ENCODE assay signal across 21 cellular contexts in genomic region chr5:53679261-53679660, GRCh38.
DNase-seq lines count a peak whose midpoint lies in the region; ATAC-seq and TF ChIP-seq lines count a peak whose summit lies in the region.
"Had no signal": no experiment of that assay in that cellular context is flagged by ENCODE, and none has a peak within 500 bp of the region (broad histone marks: within the 10 kb centered on the region; RNA-seq: fewer than 3 reads in every experiment).

No MANE protein-coding gene starts in this region.

- no peaks in the 10 kb centered on the region for H3K9me3 ChIP-seq in vagina

- no peaks in the 10 kb centered on the region for H3K79me2 ChIP-seq in mesendoderm (ENCODE audit: control insufficient read depth, insufficient read depth, low read length)

- no peak overlapping the region for H3K4ac ChIP-seq in mesendoderm (ENCODE audit: low read depth, low read length)

- H3K18ac ChIP-seq in mesendoderm (ENCODE audit: low read length), result no peak overlapping the region

- H3K79me1 ChIP-seq in mesendoderm (ENCODE audit: low read length), result no peaks in the 10 kb centered on the region

- H3K4me1 ChIP-seq in mesendoderm (ENCODE audit: control insufficient read depth, low read depth, low read length) (no peaks in the 10 kb centered on the region), vagina (no peaks in the 10 kb centered on the region)

- H2AK5ac ChIP-seq in mesendoderm (ENCODE audit: low read length), result no peak overlapping the region

- DNase-seq in AG09309 (ENCODE audit: low read depth) (peak; percentile 3), LHCN-M2 (ENCODE audit: low read depth) (peak; percentile 85), choroid plexus epithelial cell (ENCODE audit: low read depth) (peak; percentile 58), mesendoderm (peak; percentile 23), GOT3 (lab: John Stamatoyannopoulos, UW) (no peak), Ammon's horn (ENCODE audit: low spot score) (no peak), vagina (ENCODE audit: extremely low spot score in 2 of 2) (no peak)
- DNase-seq: activated CD4-positive, alpha-beta T cell treated with anti-CD3 and anti-CD28 coated beads, Interleukin-2, amount 10 ng/mL, durations not matched to agents 7 days and 5 days; activated CD8-positive, alpha-beta memory T cell treated with anti-CD3 and anti-CD28 coated beads, Interleukin-2, amount 50 U/mL, for 4 hours; activated effector memory CD4-positive, alpha-beta T cell treated with anti-CD3 and anti-CD28 coated beads, Interleukin-2, amount 50 U/mL, for 16 hours; AML-193; amygdala; endodermal cell; foreskin melanocyte; kidney glomerular epithelial cell; NCI-H1436; NCI-H2171 treated with DMSO at 0.1 percent for 48 hours; NCI-H748 treated with DMSO at 0.1 percent for 48 hours; SHP77 treated with DMSO at 0.1 percent for 48 hours; stimulated activated CD4-positive, alpha-beta T cell treated with anti-CD3 and anti-CD28 coated beads, Interleukin-4, amount 100 ng/mL, for 4 hours had no signal

- H3K4me3 ChIP-seq in AG09309 (ENCODE audit: control insufficient read depth, low read depth, low read length) (no peak overlapping the region), choroid plexus epithelial cell (ENCODE audit: low read depth, low read length) (no peak overlapping the region), mesendoderm (ENCODE audit: low read length) (no peak overlapping the region), vagina (no peak overlapping the region)

- TF ChIP-seq POLR2A in vagina (IDR thresholded peaks at IDR 0.05), result no peak

- intact Hi-C loops in vagina (cut with DNase I), result no loop called here

- H4K5ac ChIP-seq in mesendoderm (ENCODE audit: low read length), result no peak overlapping the region

- H2BK120ac ChIP-seq in mesendoderm (ENCODE audit: low read depth, low read length), result no peak overlapping the region

- no peaks in the 10 kb centered on the region for H3K36me3 ChIP-seq in mesendoderm (ENCODE audit: control insufficient read depth, insufficient read depth, low read length)
- H3K36me3 ChIP-seq in vagina, result peaks cover 0 to 4% of the 10 kb centered on the region in 2 donors

- H3K27ac ChIP-seq in mesendoderm (ENCODE audit: low read depth, low read length) (no peak overlapping the region), vagina (no peak overlapping the region)

- H4K8ac ChIP-seq in mesendoderm (ENCODE audit: low read depth, low read length), result no peak overlapping the region

- H2BK5ac ChIP-seq in mesendoderm (ENCODE audit: low read length), result no peak overlapping the region

- H3K23ac ChIP-seq in mesendoderm (ENCODE audit: low read length), result no peak overlapping the region

- H3K4me2 ChIP-seq in mesendoderm (ENCODE audit: low read length), result no peak overlapping the region

- H3K56ac ChIP-seq in mesendoderm (ENCODE audit: low read length), result no peak overlapping the region

- no peak overlapping the region for H2BK15ac ChIP-seq in mesendoderm (replicated peaks; ENCODE audit: low read depth)

- H3K27me3 ChIP-seq in mesendoderm (ENCODE audit: insufficient read depth, low read length, poor library complexity), result no peaks in the 10 kb centered on the region
- H3K27me3 ChIP-seq in vagina, result no peaks in the 10 kb centered on the region

- TF ChIP-seq CTCF in AG09309 (IDR thresholded peaks at IDR 0.05; ENCODE audit: control insufficient read depth, insufficient read depth, low read depth, low read length, missing control alignments) (no peak), choroid plexus epithelial cell (conservative IDR thresholded peaks at IDR 0.05; ENCODE audit: low read depth, low read length) (no peak), vagina (IDR thresholded peaks at IDR 0.05) (no peak)

- no peak overlapping the region for H3K9ac ChIP-seq in mesendoderm (ENCODE audit: low read length)

- no CpG with 5 or more reads among the region's 1 CpG for WGBS in mesendoderm (ENCODE audit: extremely low coverage, insufficient coverage, low lambda C conversion rate)

- no peak for ATAC-seq in HG02588 (IDR thresholded peaks at IDR 0.05; ENCODE audit: unreplicated experiment)

Comparison
In these comparisons a context has a peak if more than half of its experiments do, and no peak if none do; other contexts are left out.
1. DNase-seq: peak in AG09309 (single experiment), LHCN-M2 (single experiment), choroid plexus epithelial cell (single experiment) and mesendoderm (single experiment); none in GOT3 (single experiment), Ammon's horn (single experiment) and vagina (0 of 2).